ENCODE assay signal across 2 cellular contexts in the genomic region with DNA sequence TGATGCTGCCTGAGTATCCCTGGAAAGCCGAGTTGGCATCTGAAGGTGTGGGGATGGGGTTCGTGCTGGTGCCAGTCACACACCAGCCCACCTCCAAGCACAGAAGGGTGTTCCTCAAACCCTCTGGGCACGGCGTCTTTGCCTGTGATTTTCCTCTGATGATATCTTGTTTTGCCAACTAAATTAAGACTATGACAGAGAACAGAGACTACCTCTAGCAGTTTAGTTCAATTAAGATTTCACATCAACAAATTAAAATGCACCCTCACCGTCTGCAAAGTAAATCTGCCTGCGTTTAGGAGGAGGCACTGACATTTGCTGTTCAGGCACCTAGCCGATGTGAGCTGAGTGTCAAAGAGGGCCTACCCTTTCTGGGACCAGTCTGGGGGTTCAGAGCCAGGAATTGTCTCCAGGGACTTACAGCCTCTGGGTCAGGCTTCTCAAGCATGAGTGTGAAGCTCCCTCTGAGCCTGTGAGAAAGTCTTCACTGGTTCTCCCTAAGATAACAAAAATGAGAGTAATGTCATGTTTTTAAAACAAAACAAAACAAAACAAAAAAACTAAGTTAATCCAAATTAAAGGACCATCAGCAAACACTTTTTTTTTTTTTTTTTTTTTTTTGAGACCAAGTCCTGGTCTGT.
TF ChIP-seq lines count a peak whose summit lies in the region.

No MANE protein-coding gene starts in this region.

TF ChIP-seq in HepG2, 621 proteins besides CTCF, POLR2A, EP300 and RAD21:
- TF ChIP-seq MTA1 (CRISPR knock-in tag; IDR thresholded peaks at IDR 0.05; ENCODE audit: borderline replicate concordance), result no peak
- no peak for TF ChIP-seq NCOA5 (CRISPR knock-in tag; IDR thresholded peaks at IDR 0.05)
- TF ChIP-seq NFAT5 (CRISPR knock-in tag; IDR thresholded peaks at IDR 0.05), result no peak
- TF ChIP-seq DNMT1 (CRISPR knock-in tag; IDR thresholded peaks at IDR 0.05), result no peak
- no peak for TF ChIP-seq MTF2 (CRISPR knock-in tag; IDR thresholded peaks at IDR 0.05; ENCODE audit: borderline replicate concordance)
- TF ChIP-seq SMAD1 (CRISPR knock-in tag; IDR thresholded peaks at IDR 0.05; ENCODE audit: borderline replicate concordance, low read depth), result no peak
- TF ChIP-seq MLX (CRISPR knock-in tag; IDR thresholded peaks at IDR 0.05), result no peak
- no peak for TF ChIP-seq CEBPB (IDR thresholded peaks at IDR 0.05; ENCODE audit: borderline replicate concordance, low read depth, low read length)
- no peak for TF ChIP-seq ZNF558 (CRISPR knock-in tag; IDR thresholded peaks at IDR 0.05; ENCODE audit: borderline replicate concordance)
- no peak for TF ChIP-seq ZNF703 (CRISPR knock-in tag; IDR thresholded peaks at IDR 0.05; ENCODE audit: borderline replicate concordance)
- no peak for TF ChIP-seq GZF1 (CRISPR knock-in tag; IDR thresholded peaks at IDR 0.05)
- TF ChIP-seq, protein P1, sequence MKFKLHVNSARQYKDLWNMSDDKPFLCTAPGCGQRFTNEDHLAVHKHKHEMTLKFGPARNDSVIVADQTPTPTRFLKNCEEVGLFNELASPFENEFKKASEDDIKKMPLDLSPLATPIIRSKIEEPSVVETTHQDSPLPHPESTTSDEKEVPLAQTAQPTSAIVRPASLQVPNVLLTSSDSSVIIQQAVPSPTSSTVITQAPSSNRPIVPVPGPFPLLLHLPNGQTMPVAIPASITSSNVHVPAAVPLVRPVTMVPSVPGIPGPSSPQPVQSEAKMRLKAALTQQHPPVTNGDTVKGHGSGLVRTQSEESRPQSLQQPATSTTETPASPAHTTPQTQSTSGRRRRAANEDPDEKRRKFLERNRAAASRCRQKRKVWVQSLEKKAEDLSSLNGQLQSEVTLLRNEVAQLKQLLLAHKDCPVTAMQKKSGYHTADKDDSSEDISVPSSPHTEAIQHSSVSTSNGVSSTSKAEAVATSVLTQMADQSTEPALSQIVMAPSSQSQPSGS (CRISPR knock-in tag; IDR thresholded peaks at IDR 0.05), result no peak
- TF ChIP-seq ZNF660 (CRISPR knock-in tag; IDR thresholded peaks at IDR 0.05; ENCODE audit: borderline replicate concordance, low read depth), result no peak
- no peak for TF ChIP-seq NFE2L2 (IDR thresholded peaks at IDR 0.05; ENCODE audit: low read length)
- no peak for TF ChIP-seq CAMTA2 (CRISPR knock-in tag; IDR thresholded peaks at IDR 0.05; ENCODE audit: borderline replicate concordance)
- TF ChIP-seq FUBP1 (CRISPR knock-in tag; IDR thresholded peaks at IDR 0.05; ENCODE audit: borderline replicate concordance), result no peak
- no peak for TF ChIP-seq MYC (CRISPR knock-in tag; IDR thresholded peaks at IDR 0.05; ENCODE audit: borderline replicate concordance)
TF ChIP-seq in HepG2: peak in this region for 0.

TF ChIP-seq in K562, 482 proteins besides CTCF, POLR2A, EP300 and RAD21:
- TF ChIP-seq FOXJ2 (tag; IDR thresholded peaks at IDR 0.05), result no peak
- TF ChIP-seq, protein P2, sequence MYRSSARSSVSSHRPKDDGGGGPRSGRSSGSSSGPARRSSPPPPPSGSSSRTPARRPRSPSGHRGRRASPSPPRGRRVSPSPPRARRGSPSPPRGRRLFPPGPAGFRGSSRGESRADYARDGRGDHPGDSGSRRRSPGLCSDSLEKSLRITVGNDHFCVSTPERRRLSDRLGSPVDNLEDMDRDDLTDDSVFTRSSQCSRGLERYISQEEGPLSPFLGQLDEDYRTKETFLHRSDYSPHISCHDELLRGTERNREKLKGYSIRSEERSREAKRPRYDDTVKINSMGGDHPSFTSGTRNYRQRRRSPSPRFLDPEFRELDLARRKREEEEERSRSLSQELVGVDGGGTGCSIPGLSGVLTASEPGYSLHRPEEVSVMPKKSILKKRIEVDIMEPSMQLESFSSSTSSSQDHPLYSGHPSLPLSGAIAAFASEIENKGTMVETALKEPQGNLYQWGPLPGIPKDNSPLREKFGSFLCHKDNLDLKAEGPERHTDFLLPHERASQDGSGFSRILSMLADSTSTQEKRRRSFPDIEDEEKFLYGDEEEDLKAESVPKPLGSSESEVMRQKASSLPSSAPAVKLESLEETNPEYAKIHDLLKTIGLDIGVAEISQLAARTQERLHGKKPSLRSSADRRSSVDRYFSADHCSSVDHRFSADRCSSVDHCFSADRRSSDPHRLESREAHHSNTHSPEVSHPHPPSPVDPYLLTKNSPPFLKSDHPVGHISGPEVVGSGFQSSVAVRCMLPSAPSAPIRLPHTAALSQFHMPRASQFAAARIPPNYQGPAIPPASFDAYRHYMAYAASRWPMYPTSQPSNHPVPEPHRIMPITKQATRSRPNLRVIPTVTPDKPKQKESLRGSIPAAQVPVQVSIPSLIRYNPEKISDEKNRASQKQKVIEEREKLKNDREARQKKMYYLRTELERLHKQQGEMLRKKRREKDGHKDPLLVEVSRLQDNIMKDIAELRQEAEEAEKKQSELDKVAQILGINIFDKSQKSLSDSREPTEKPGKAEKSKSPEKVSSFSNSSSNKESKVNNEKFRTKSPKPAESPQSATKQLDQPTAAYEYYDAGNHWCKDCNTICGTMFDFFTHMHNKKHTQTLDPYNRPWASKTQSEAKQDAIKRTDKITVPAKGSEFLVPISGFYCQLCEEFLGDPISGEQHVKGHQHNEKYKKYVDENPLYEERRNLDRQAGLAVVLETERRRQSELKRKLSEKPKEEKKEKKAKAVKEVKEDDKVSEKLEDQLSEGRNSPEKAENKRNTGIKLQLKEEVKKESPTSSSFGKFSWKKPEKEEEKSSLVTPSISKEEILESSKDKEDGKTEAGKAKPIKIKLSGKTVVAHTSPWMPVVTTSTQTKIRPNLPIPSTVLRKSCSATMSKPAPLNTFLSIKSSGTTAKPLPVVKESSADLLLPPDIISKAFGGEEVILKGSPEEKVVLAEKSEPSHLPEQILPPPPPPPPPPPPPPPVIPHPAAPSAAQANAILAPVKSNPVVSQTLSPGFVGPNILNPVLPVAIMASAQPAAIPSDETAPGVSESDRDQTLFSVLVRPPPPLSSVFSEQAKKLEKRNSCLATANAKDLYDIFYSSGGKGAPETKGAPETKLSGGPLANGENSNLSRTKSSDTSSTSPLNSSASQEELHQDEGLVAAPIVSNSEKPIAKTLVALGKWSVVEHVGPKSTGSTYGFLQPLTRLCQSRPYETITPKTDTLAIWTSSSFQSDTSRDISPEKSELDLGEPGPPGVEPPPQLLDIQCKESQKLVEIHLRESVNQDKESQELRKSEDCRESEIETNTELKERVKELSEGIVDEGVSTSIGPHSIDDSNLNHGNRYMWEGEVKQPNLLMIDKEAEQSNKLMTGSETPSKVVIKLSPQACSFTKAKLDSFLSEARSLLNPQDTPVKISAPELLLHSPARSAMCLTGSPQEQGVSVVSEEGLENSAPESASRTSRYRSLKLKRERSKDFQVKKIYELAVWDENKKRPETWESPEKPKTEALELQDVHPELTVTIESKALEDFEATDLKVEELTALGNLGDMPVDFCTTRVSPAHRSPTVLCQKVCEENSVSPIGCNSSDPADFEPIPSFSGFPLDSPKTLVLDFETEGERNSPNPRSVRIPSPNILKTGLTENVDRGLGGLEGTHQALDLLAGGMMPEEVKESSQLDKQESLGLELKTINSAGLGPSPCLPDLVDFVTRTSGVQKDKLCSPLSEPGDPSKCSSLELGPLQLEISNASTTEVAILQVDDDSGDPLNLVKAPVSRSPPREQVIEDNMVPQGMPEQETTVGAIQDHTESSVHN (IDR thresholded peaks at IDR 0.05; ENCODE audit: borderline replicate concordance in 1 of 2, low read depth in 1 of 2), result no peak
- TF ChIP-seq HIVEP1 (CRISPR knock-in tag; IDR thresholded peaks at IDR 0.05), result no peak
- no peak for TF ChIP-seq E2F5 (CRISPR knock-in tag; IDR thresholded peaks at IDR 0.05)
- TF ChIP-seq STAG1 (CRISPR knock-in tag; IDR thresholded peaks at IDR 0.05; ENCODE audit: borderline replicate concordance), result no peak
- TF ChIP-seq NONO (IDR thresholded peaks at IDR 0.05; ENCODE audit: low read depth in 2 of 2, low read length in 1 of 2), result no peak
- no peak for TF ChIP-seq MBD1 (CRISPR knock-in tag; IDR thresholded peaks at IDR 0.05)
- no peak for TF ChIP-seq E2F3 (CRISPR knock-in tag; IDR thresholded peaks at IDR 0.05)
- TF ChIP-seq SIN3A (IDR thresholded peaks at IDR 0.05; ENCODE audit: borderline replicate concordance in 2 of 2, control insufficient read depth in 1 of 2, low read depth in 2 of 2, low read length in 2 of 2), result no peak
- no peak for TF ChIP-seq ZFX (CRISPR knock-in tag; IDR thresholded peaks at IDR 0.05)
- TF ChIP-seq NCOA1 (IDR thresholded peaks at IDR 0.05; ENCODE audit: low read depth), result no peak
- TF ChIP-seq RBM22 (IDR thresholded peaks at IDR 0.05; ENCODE audit: low read depth, low read length, poor library complexity, severe bottlenecking), result no peak
- no peak for TF ChIP-seq MXI1 (IDR thresholded peaks at IDR 0.05; ENCODE audit: low read depth, low read length)
- no peak for TF ChIP-seq RUNX1 (IDR thresholded peaks at IDR 0.05; ENCODE audit: low read depth)
- TF ChIP-seq EGR1 (conservative IDR thresholded peaks at IDR 0.05), result no peak
- no peak for TF ChIP-seq SMC3 (conservative IDR thresholded peaks at IDR 0.05; ENCODE audit: insufficient read depth, low read depth, low read length)
- TF ChIP-seq NFIC (IDR thresholded peaks at IDR 0.05), result no peak
- TF ChIP-seq ZNF512 (tag; IDR thresholded peaks at IDR 0.05), result no peak
- TF ChIP-seq POLR3G (IDR thresholded peaks at IDR 0.05; ENCODE audit: extremely low read depth, insufficient read length, insufficient replicate concordance), result no peak
- TF ChIP-seq THRAP3 (IDR thresholded peaks at IDR 0.05; ENCODE audit: borderline replicate concordance), result no peak
